24 cellular contexts compared by ENCODE assay signal in the genomic region with DNA sequence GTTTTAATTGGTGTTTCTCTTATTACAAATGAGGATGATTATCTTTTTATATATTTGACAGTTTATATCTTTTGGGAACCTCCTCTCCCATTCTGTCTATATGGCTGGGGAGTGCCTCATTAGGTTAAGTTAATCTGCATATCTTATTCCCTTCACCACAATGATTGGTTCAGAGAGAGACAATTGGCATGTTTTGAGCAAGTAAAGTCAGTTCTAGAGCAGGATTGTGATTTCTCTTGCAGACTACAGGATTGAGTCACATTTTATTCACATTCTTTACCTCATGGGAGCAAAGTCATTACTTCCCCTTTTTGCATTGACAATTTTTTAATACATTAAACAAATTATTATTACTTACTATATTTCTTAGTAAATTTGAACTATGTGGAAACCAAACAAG.
DNase-seq lines count a peak whose midpoint lies in the region; ATAC-seq lines count a peak whose summit lies in the region.
"Had no signal": no experiment of that assay in that cellular context is flagged by ENCODE, and none has a peak within 500 bp of the region (broad histone marks: within the 10 kb centered on the region; RNA-seq: fewer than 3 reads in every experiment).

No MANE protein-coding gene starts in this region.

- H3K4me3 Mint-ChIP-seq in activated CD4-positive, alpha-beta T cell treated with anti-CD3 and anti-CD28 coated beads for 36 hours: no peak overlapping the region
- no peak overlapping the region for H3K4me3 Mint-ChIP-seq in activated CD8-positive, alpha-beta T cell treated with anti-CD3 and anti-CD28 coated beads, Interleukin-2, amount 10 ng/mL, durations not matched to agents 7 days and 5 days
- H3K4me3 Mint-ChIP-seq: activated CD4-positive, alpha-beta memory T cell treated with anti-CD3 and anti-CD28 coated beads, Interleukin-2, amount 10 ng/mL, durations not matched to agents 7 days and 5 days; activated naive CD8-positive, alpha-beta T cell treated with anti-CD3 and anti-CD28 coated beads, Interleukin-2, amount 10 ng/mL, durations not matched to agents 7 days and 5 days; activated T-cell treated with anti-CD3 and anti-CD28 coated beads, Interleukin-2, amount 50 U/mL, for 72 hours; mesothelial cell of epicardium; nephron; WTC11 had no signal

- ATAC-seq in activated CD4-positive, alpha-beta T cell treated with anti-CD3 and anti-CD28 coated beads for 36 hours: peak; percentile 26
- ATAC-seq in HG03039 (IDR thresholded peaks at IDR 0.05; ENCODE audit: unreplicated experiment) (peak; percentile 71), HG02840 (IDR thresholded peaks at IDR 0.05; ENCODE audit: low FRiP score, unreplicated experiment) (no peak)
- no peak for ATAC-seq in activated CD8-positive, alpha-beta T cell treated with anti-CD3 and anti-CD28 coated beads, Interleukin-2, amount 10 ng/mL, durations not matched to agents 7 days and 5 days
- ATAC-seq: heart left ventricle, left lung, WTC11 had no signal

- intact Hi-C loops in activated CD4-positive, alpha-beta T cell treated with anti-CD3 and anti-CD28 coated beads for 36 hours (cut with DNase I, micrococcal nuclease): no loop called here

- no peak overlapping the region for H3K27ac Mint-ChIP-seq in activated CD4-positive, alpha-beta T cell treated with anti-CD3 and anti-CD28 coated beads for 36 hours
- H3K27ac Mint-ChIP-seq in activated CD8-positive, alpha-beta T cell treated with anti-CD3 and anti-CD28 coated beads, Interleukin-2, amount 10 ng/mL, durations not matched to agents 7 days and 5 days: no peak overlapping the region
- H3K27ac Mint-ChIP-seq: activated CD4-positive, alpha-beta memory T cell treated with anti-CD3 and anti-CD28 coated beads, Interleukin-2, amount 10 ng/mL, durations not matched to agents 7 days and 5 days; activated naive CD8-positive, alpha-beta T cell treated with anti-CD3 and anti-CD28 coated beads, Interleukin-2, amount 10 ng/mL, durations not matched to agents 7 days and 5 days; activated T-cell treated with anti-CD3 and anti-CD28 coated beads, Interleukin-2, amount 50 U/mL, for 72 hours; mesothelial cell of epicardium; nephron; WTC11 had no signal

- CTCF ChIA-PET in activated CD4-positive, alpha-beta T cell treated with anti-CD3 and anti-CD28 coated beads for 36 hours (lab: Charles Lee): no interaction called here
- CTCF ChIA-PET in activated CD8-positive, alpha-beta T cell treated with anti-CD3 and anti-CD28 coated beads, Interleukin-2, amount 10 ng/mL, durations not matched to agents 7 days and 5 days (lab: Charles Lee): no interaction called here

- H3K27me3 Mint-ChIP-seq in activated CD4-positive, alpha-beta T cell treated with anti-CD3 and anti-CD28 coated beads for 36 hours: peaks cover 15% of the 10 kb centered on the region
- peaks cover 3% of the 10 kb centered on the region for H3K27me3 Mint-ChIP-seq in activated CD8-positive, alpha-beta T cell treated with anti-CD3 and anti-CD28 coated beads, Interleukin-2, amount 10 ng/mL, durations not matched to agents 7 days and 5 days (ENCODE audit: low read depth)
- H3K27me3 Mint-ChIP-seq: activated naive CD8-positive, alpha-beta T cell treated with anti-CD3 and anti-CD28 coated beads, Interleukin-2, amount 10 ng/mL, durations not matched to agents 7 days and 5 days had no signal

- H3K9me3 Mint-ChIP-seq in activated CD4-positive, alpha-beta T cell treated with anti-CD3 and anti-CD28 coated beads for 36 hours (ENCODE audit: low read depth): no peaks in the 10 kb centered on the region
- H3K9me3 Mint-ChIP-seq in activated CD8-positive, alpha-beta T cell treated with anti-CD3 and anti-CD28 coated beads, Interleukin-2, amount 10 ng/mL, durations not matched to agents 7 days and 5 days (ENCODE audit: insufficient read depth): no peaks in the 10 kb centered on the region
- H3K9me3 Mint-ChIP-seq: activated CD4-positive, alpha-beta memory T cell treated with anti-CD3 and anti-CD28 coated beads, Interleukin-2, amount 10 ng/mL, durations not matched to agents 7 days and 5 days; activated naive CD8-positive, alpha-beta T cell treated with anti-CD3 and anti-CD28 coated beads, Interleukin-2, amount 10 ng/mL, durations not matched to agents 7 days and 5 days; activated T-cell treated with anti-CD3 and anti-CD28 coated beads, Interleukin-2, amount 50 U/mL, for 72 hours; WTC11 had no signal

- H3K4me1 Mint-ChIP-seq in activated CD4-positive, alpha-beta T cell treated with anti-CD3 and anti-CD28 coated beads for 36 hours: no peaks in the 10 kb centered on the region
- no peaks in the 10 kb centered on the region for H3K4me1 Mint-ChIP-seq in activated CD8-positive, alpha-beta T cell treated with anti-CD3 and anti-CD28 coated beads, Interleukin-2, amount 10 ng/mL, durations not matched to agents 7 days and 5 days (ENCODE audit: low read depth)
- H3K4me1 Mint-ChIP-seq: activated CD4-positive, alpha-beta memory T cell treated with anti-CD3 and anti-CD28 coated beads, Interleukin-2, amount 10 ng/mL, durations not matched to agents 7 days and 5 days; activated naive CD8-positive, alpha-beta T cell treated with anti-CD3 and anti-CD28 coated beads, Interleukin-2, amount 10 ng/mL, durations not matched to agents 7 days and 5 days; nephron; WTC11 had no signal

- POLR2A ChIA-PET in activated CD4-positive, alpha-beta T cell treated with anti-CD3 and anti-CD28 coated beads for 36 hours (lab: Charles Lee): no interaction called here
- POLR2A ChIA-PET in activated CD8-positive, alpha-beta T cell treated with anti-CD3 and anti-CD28 coated beads, Interleukin-2, amount 10 ng/mL, durations not matched to agents 7 days and 5 days (lab: Charles Lee): no interaction called here

- no peak for DNase-seq in activated CD4-positive, alpha-beta T cell treated with anti-CD3 and anti-CD28 coated beads for 36 hours
- DNase-seq in activated CD4-positive, alpha-beta T cell treated with anti-CD3 and anti-CD28 coated beads, Interleukin-2, amount 50 U/mL, for 1 hour: no peak
- DNase-seq in NCI-H1436 treated with DMSO at 0.1 percent for 48 hours (lab: John Stamatoyannopoulos, UW) (peak; percentile 11), midbrain (lab: John Stamatoyannopoulos, UW) (no peak), NCI-H526 (lab: John Stamatoyannopoulos, UW) (no peak)
- no peak for DNase-seq in activated CD8-positive, alpha-beta T cell treated with anti-CD3 and anti-CD28 coated beads, Interleukin-2, amount 10 ng/mL, durations not matched to agents 7 days and 5 days
- DNase-seq: activated CD4-positive, alpha-beta memory T cell treated with anti-CD3 and anti-CD28 coated beads, Interleukin-2, amount 10 ng/mL, durations not matched to agents 7 days and 5 days; activated naive CD8-positive, alpha-beta T cell treated with anti-CD3 and anti-CD28 coated beads, Interleukin-2, amount 10 ng/mL, durations not matched to agents 7 days and 5 days; activated T-cell treated with anti-CD3 and anti-CD28 coated beads, Interleukin-2, amount 50 U/mL, for 72 hours; cortex of kidney; GM23248; heart left ventricle; Karpas-422; left lung; NCI-H2171 treated with DMSO at 0.1 percent for 48 hours; NCI-H82; PC-9; stimulated activated CD4-positive, alpha-beta T cell treated with anti-CD3 and anti-CD28 coated beads, Interleukin-1b, Interleukin-23, amount 100 ng/mL, for 48 hours; upper lobe of left lung had no signal

- H3K36me3 Mint-ChIP-seq in activated CD4-positive, alpha-beta T cell treated with anti-CD3 and anti-CD28 coated beads for 36 hours (ENCODE audit: low read depth): no peaks in the 10 kb centered on the region
- H3K36me3 Mint-ChIP-seq in activated CD8-positive, alpha-beta T cell treated with anti-CD3 and anti-CD28 coated beads, Interleukin-2, amount 10 ng/mL, durations not matched to agents 7 days and 5 days (ENCODE audit: low read depth): no peaks in the 10 kb centered on the region
- H3K36me3 Mint-ChIP-seq: activated naive CD8-positive, alpha-beta T cell treated with anti-CD3 and anti-CD28 coated beads, Interleukin-2, amount 10 ng/mL, durations not matched to agents 7 days and 5 days; mesothelial cell of epicardium; WTC11 had no signal

Comparison
In these comparisons a context has a peak if more than half of its experiments do, and no peak if none do; other contexts are left out.
1. ATAC-seq: peak in activated CD4-positive, alpha-beta T cell treated with anti-CD3 and anti-CD28 coated beads for 36 hours (single experiment) and HG03039 (single experiment); none in HG02840 (single experiment) and activated CD8-positive, alpha-beta T cell treated with anti-CD3 and anti-CD28 coated beads, Interleukin-2, amount 10 ng/mL, durations not matched to agents 7 days and 5 days (single experiment).